ENCODE assay signal across 2 cellular contexts in the genomic region with DNA sequence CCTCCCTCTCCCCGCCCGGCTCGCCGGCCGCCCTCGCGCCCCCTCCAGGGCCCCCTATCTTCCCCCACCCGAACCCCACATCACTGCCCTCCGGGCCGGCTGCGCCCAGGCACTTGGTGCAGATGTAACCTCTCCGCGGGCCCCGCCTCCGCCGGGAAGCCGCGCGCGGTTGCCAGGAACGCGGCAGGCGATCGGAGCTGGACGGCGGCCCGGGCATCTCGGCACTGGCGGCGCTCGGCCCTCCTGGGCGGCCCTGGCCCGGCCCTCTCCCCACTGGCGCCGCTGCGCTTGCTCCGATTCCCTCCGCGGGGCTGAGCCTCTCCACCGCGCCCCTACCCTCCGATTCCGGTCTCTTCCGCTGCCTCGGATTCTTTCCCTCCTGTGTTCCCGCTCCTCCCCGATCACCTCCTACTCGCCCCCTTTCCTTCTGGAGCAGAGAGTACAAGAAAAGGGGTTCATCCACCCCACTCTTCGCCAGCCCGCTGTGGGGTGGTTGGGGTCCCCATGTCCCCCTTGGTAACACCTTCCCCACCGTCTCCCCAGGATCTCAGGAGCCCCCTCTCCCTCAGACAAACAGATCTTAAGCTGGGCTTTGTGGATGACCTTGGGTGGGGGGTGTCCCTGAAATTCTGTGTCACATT.
TF ChIP-seq lines count a peak whose summit lies in the region.

No MANE protein-coding gene starts in this region.

TF ChIP-seq in liver, 16 proteins besides CTCF, POLR2A, EP300 and RAD21:
- TF ChIP-seq, protein P1, sequence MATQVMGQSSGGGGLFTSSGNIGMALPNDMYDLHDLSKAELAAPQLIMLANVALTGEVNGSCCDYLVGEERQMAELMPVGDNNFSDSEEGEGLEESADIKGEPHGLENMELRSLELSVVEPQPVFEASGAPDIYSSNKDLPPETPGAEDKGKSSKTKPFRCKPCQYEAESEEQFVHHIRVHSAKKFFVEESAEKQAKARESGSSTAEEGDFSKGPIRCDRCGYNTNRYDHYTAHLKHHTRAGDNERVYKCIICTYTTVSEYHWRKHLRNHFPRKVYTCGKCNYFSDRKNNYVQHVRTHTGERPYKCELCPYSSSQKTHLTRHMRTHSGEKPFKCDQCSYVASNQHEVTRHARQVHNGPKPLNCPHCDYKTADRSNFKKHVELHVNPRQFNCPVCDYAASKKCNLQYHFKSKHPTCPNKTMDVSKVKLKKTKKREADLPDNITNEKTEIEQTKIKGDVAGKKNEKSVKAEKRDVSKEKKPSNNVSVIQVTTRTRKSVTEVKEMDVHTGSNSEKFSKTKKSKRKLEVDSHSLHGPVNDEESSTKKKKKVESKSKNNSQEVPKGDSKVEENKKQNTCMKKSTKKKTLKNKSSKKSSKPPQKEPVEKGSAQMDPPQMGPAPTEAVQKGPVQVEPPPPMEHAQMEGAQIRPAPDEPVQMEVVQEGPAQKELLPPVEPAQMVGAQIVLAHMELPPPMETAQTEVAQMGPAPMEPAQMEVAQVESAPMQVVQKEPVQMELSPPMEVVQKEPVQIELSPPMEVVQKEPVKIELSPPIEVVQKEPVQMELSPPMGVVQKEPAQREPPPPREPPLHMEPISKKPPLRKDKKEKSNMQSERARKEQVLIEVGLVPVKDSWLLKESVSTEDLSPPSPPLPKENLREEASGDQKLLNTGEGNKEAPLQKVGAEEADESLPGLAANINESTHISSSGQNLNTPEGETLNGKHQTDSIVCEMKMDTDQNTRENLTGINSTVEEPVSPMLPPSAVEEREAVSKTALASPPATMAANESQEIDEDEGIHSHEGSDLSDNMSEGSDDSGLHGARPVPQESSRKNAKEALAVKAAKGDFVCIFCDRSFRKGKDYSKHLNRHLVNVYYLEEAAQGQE (IDR thresholded peaks at IDR 0.05) = no peak
- TF ChIP-seq FOXA1 (IDR thresholded peaks at IDR 0.05) = no peak
- TF ChIP-seq HNF4G (IDR thresholded peaks at IDR 0.05) = no peak
- no peak for TF ChIP-seq RXRA (IDR thresholded peaks at IDR 0.05)
- no peak for TF ChIP-seq HNF4A (conservative IDR thresholded peaks at IDR 0.05)
- no peak for TF ChIP-seq TAF1 (conservative IDR thresholded peaks at IDR 0.05)
- TF ChIP-seq MAX (IDR thresholded peaks at IDR 0.05) = no peak
- TF ChIP-seq, protein P2, sequence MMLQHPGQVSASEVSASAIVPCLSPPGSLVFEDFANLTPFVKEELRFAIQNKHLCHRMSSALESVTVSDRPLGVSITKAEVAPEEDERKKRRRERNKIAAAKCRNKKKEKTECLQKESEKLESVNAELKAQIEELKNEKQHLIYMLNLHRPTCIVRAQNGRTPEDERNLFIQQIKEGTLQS (IDR thresholded peaks at IDR 0.05) = no peak
- no peak for TF ChIP-seq SP1 (IDR thresholded peaks at IDR 0.05)
- TF ChIP-seq NR2F2 (IDR thresholded peaks at IDR 0.05) = no peak
- no peak for TF ChIP-seq EGR1 (IDR thresholded peaks at IDR 0.05; ENCODE audit: low read depth in 2 of 2)
- TF ChIP-seq JUND (IDR thresholded peaks at IDR 0.05) = no peak

TF ChIP-seq in HepG2, 621 proteins besides CTCF, POLR2A, EP300 and RAD21 (continued from another document):
- TF ChIP-seq, protein P3, sequence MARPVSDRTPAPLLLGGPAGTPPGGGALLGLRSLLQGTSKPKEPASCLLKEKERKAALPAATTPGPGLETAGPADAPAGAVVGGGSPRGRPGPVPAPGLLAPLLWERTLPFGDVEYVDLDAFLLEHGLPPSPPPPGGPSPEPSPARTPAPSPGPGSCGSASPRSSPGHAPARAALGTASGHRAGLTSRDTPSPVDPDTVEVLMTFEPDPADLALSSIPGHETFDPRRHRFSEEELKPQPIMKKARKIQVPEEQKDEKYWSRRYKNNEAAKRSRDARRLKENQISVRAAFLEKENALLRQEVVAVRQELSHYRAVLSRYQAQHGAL (CRISPR knock-in tag; IDR thresholded peaks at IDR 0.05; ENCODE audit: not compliant biosample characterization) = no peak
- no peak for TF ChIP-seq ZNF276 (CRISPR knock-in tag; IDR thresholded peaks at IDR 0.05; ENCODE audit: low read depth)
- TF ChIP-seq PHF8 (CRISPR knock-in tag; IDR thresholded peaks at IDR 0.05) = no peak
- no peak for TF ChIP-seq HBP1 (CRISPR knock-in tag; IDR thresholded peaks at IDR 0.05; ENCODE audit: low read depth)
- no peak for TF ChIP-seq CEBPG (CRISPR knock-in tag; IDR thresholded peaks at IDR 0.05)
- TF ChIP-seq CENPT (CRISPR knock-in tag; IDR thresholded peaks at IDR 0.05; ENCODE audit: low read depth) = no peak
- no peak for TF ChIP-seq ZBTB49 (CRISPR knock-in tag; IDR thresholded peaks at IDR 0.05; ENCODE audit: borderline replicate concordance)
- TF ChIP-seq, protein P4, sequence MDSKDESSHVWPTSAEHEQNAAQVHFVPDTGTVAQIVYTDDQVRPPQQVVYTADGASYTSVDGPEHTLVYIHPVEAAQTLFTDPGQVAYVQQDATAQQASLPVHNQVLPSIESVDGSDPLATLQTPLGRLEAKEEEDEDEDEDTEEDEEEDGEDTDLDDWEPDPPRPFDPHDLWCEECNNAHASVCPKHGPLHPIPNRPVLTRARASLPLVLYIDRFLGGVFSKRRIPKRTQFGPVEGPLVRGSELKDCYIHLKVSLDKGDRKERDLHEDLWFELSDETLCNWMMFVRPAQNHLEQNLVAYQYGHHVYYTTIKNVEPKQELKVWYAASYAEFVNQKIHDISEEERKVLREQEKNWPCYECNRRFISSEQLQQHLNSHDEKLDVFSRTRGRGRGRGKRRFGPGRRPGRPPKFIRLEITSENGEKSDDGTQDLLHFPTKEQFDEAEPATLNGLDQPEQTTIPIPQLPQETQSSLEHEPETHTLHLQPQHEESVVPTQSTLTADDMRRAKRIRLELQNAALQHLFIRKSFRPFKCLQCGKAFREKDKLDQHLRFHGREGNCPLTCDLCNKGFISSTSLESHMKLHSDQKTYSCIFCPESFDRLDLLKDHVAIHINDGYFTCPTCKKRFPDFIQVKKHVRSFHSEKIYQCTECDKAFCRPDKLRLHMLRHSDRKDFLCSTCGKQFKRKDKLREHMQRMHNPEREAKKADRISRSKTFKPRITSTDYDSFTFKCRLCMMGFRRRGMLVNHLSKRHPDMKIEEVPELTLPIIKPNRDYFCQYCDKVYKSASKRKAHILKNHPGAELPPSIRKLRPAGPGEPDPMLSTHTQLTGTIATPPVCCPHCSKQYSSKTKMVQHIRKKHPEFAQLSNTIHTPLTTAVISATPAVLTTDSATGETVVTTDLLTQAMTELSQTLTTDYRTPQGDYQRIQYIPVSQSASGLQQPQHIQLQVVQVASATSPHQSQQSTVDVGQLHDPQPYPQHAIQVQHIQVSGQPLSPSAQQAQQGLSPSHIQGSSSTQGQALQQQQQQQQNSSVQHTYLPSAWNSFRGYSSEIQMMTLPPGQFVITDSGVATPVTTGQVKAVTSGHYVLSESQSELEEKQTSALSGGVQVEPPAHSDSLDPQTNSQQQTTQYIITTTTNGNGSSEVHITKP (CRISPR knock-in tag; IDR thresholded peaks at IDR 0.05; ENCODE audit: low read depth) = no peak
- TF ChIP-seq AGO2 (optimal IDR thresholded peaks at IDR 0.05; ENCODE audit: low read depth, low read length) = no peak
- TF ChIP-seq BORCS8-MEF2B (CRISPR knock-in tag; IDR thresholded peaks at IDR 0.05) = no peak
- TF ChIP-seq ZNF430 (CRISPR knock-in tag; IDR thresholded peaks at IDR 0.05) = no peak
- TF ChIP-seq XBP1 (CRISPR knock-in tag; IDR thresholded peaks at IDR 0.05) = no peak
- TF ChIP-seq NR0B2 (CRISPR knock-in tag; IDR thresholded peaks at IDR 0.05) = no peak
